ENCODE assay signal across 23 cellular contexts in the genomic region with DNA sequence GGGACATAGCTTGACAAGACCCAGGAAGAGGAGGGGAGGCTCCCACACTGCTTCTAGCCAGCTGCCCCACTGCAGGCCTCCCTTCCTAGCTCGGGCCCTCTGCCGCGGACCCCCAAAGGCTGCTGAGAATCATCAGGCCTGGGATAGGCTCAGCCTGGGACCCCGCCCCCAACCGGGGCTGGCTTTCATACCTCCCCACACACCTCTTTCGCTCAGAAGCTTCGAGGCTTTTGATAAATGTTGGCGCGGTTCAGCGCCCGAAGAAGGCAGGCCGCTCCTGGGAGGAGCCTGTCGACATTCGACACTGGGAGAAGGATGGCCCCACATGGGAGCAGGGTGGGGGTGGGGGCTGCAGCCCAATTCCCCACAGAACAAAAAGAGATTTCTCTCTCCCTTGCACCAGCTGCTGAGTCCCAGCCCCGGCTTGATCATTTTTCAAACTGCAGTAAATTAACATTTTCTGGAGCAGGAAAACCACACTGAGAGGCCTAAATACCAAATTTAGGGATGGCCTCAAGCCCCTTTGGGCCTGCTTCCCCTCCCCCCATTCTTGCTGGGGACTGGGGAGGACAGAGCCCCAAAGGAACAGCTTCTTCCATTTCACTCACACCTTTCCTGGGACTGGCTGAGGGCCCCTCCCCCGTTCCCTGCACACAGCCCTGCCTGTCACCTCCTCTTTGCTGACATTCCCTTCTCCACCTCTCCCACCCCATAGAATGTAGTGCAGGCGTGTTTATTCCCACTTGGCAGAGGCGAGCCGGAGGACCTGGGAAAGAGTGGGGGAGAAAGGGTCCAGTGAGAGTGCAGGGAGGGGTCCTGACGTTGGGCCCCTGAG.
A peak's percentile ranks its signal among the peaks of the same experiment; 100 is the strongest.
DNase-seq lines count a peak whose midpoint lies in the region; ATAC-seq, FAIRE-seq and TF ChIP-seq lines count a peak whose summit lies in the region.
"Had no signal": no experiment of that assay in that cellular context is flagged by ENCODE, and none has a peak within 500 bp of the region (broad histone marks: within the 10 kb centered on the region; RNA-seq: fewer than 3 reads in every experiment).

No MANE protein-coding gene starts in this region.

- H3K4me1 Mint-ChIP-seq in endodermal cell, result peaks cover 35% of the 10 kb centered on the region
- H3K4me1 Mint-ChIP-seq in CD4-positive, alpha-beta T cell (ENCODE audit: low read depth), result no peaks in the 10 kb centered on the region
- H3K4me1 Mint-ChIP-seq: memory B cell; naive thymus-derived CD8-positive, alpha-beta T cell had no signal

- no peak overlapping the region for H3K4me3 Mint-ChIP-seq in endodermal cell
- no peak overlapping the region for H3K4me3 Mint-ChIP-seq in CD4-positive, alpha-beta T cell
- H3K4me3 Mint-ChIP-seq: memory B cell; naive thymus-derived CD8-positive, alpha-beta T cell had no signal

- H3K9me3 ChIP-seq in BLaER1 (no peaks in the 10 kb centered on the region), HUES48 (ENCODE audit: control insufficient read depth, insufficient read depth, low read length) (peaks cover 32% of the 10 kb centered on the region), endodermal cell (ENCODE audit: control insufficient read depth, low read length) (no peaks in the 10 kb centered on the region), neural cell (ENCODE audit: low read length) (no peaks in the 10 kb centered on the region), pancreas (no peaks in the 10 kb centered on the region)
- no peaks in the 10 kb centered on the region for H3K9me3 ChIP-seq in CD4-positive, alpha-beta T cell (ENCODE audit: control insufficient read depth, low read length)
- H3K9me3 ChIP-seq: vagina had no signal

- H3K9ac ChIP-seq in BLaER1 (0 out of 2 replicates have a peak overlapping the region, but pooled peaks have one; percentile 15), HUES48 (ENCODE audit: low read depth, low read length) (no peak overlapping the region), endodermal cell (ENCODE audit: extremely low read depth, low read length, poor library complexity, severe bottlenecking) (no peak overlapping the region), neural cell (ENCODE audit: low read length) (peak overlapping the region; percentile 12)

- H3K9me3 Mint-ChIP-seq in endodermal cell, result peaks cover 72% of the 10 kb centered on the region
- H3K9me3 Mint-ChIP-seq in CD4-positive, alpha-beta T cell, result no peaks in the 10 kb centered on the region
- H3K9me3 Mint-ChIP-seq: memory B cell; naive thymus-derived CD8-positive, alpha-beta T cell had no signal

- no peaks in the 10 kb centered on the region for H3F3A ChIP-seq in neural cell (ENCODE audit: insufficient read depth, low read length, poor library complexity, severe bottlenecking)

- peaks cover 96% of the 10 kb centered on the region for H3K27me3 ChIP-seq in BLaER1
- peaks cover 57% of the 10 kb centered on the region for H3K27me3 ChIP-seq in HUES48 (ENCODE audit: control insufficient read depth, insufficient read depth, low read length)
- H3K27me3 ChIP-seq in endodermal cell (ENCODE audit: control insufficient read depth, insufficient read depth, low read length, poor library complexity, severe bottlenecking), result no peaks in the 10 kb centered on the region
- no peaks in the 10 kb centered on the region for H3K27me3 ChIP-seq in neural cell (ENCODE audit: insufficient read depth, low read depth, low read length)
- H3K27me3 ChIP-seq in pancreas, result peaks cover 0 to 9% (median 0%) of the 10 kb centered on the region in 4 donors
- H3K27me3 ChIP-seq in CD4-positive, alpha-beta T cell (ENCODE audit: control insufficient read depth, insufficient read depth, low read length), result no peaks in the 10 kb centered on the region
- H3K27me3 ChIP-seq: vagina had no signal

- CTCF ChIA-PET in CD4-positive, alpha-beta T cell (lab: Charles Lee), result no interaction called here

- H3K27ac ChIP-seq in BLaER1 (no peak overlapping the region; the same call in 1 of the 2 replicates), HUES48 (ENCODE audit: low read depth, low read length) (peak overlapping the region; percentile 76), endodermal cell (ENCODE audit: low read depth, low read length) (peak overlapping the region; percentile 80), neural cell (ENCODE audit: low read length) (no peak overlapping the region), pancreas (no peak overlapping the region)
- H3K27ac ChIP-seq in CD4-positive, alpha-beta T cell (ENCODE audit: low read depth, low read length), result no peak overlapping the region
- H3K27ac ChIP-seq: PC-9, vagina had no signal

- H3K27me3 Mint-ChIP-seq in endodermal cell (ENCODE audit: insufficient read depth), result peaks cover 29% of the 10 kb centered on the region
- H3K27me3 Mint-ChIP-seq in CD4-positive, alpha-beta T cell, result peaks cover 17% of the 10 kb centered on the region

- no peaks in the 10 kb centered on the region for H3K36me3 Mint-ChIP-seq in endodermal cell (ENCODE audit: low read depth)
- no peaks in the 10 kb centered on the region for H3K36me3 Mint-ChIP-seq in CD4-positive, alpha-beta T cell (ENCODE audit: low read depth)
- H3K36me3 Mint-ChIP-seq: memory B cell; naive thymus-derived CD8-positive, alpha-beta T cell had no signal

- POLR2A ChIA-PET in CD4-positive, alpha-beta T cell (lab: Charles Lee), result interaction anchor here (0.7 kb wide), 1 partner anchor 439 kb away, joined by 3 read pairs; no protein-coding TSS in a partner anchor

- H3K4me3 ChIP-seq in BLaER1 (no peak overlapping the region), HUES48 (ENCODE audit: low read depth, low read length) (no peak overlapping the region), endodermal cell (ENCODE audit: low read length) (no peak overlapping the region), neural cell (ENCODE audit: low read length) (no peak overlapping the region), pancreas (no peak overlapping the region)
- H3K4me3 ChIP-seq: PC-9, vagina had no signal

- TF ChIP-seq RAD21 in neural cell (conservative IDR thresholded peaks at IDR 0.05), result no peak

- H3K4me2 ChIP-seq in BLaER1 (peak overlapping the region; percentile 57), neural cell (ENCODE audit: low read length) (no peak overlapping the region)
- H3K4me2 ChIP-seq: PC-9 had no signal

- TF ChIP-seq EP300 in neural cell (conservative IDR thresholded peaks at IDR 0.05; ENCODE audit: poor library complexity, severe bottlenecking), result no peak

- 18% methylated on average over 15 of the region's 20 CpGs; no CpG with 5 or more reads in 1 of the 2 experiments for WGBS in endodermal cell (ENCODE audit: insufficient coverage in 1 of 2, insufficient read length in 1 of 2), 2 experiments
- WGBS in pancreas, 2 donors, result 56 to 75% methylated on average over 20 of the region's 20 CpGs

- no peaks in the 10 kb centered on the region for H3K79me2 ChIP-seq in neural cell (replicated peaks; ENCODE audit: insufficient read depth, low read length)

- no peak for FAIRE-seq in HTR-8/SVneo (lab: Jason Lieb, UNC)
- FAIRE-seq in pancreas (lab: Jason Lieb, UNC), result no peak

- H3K4me1 ChIP-seq in BLaER1 (peaks cover 24% of the 10 kb centered on the region), HUES48 (ENCODE audit: control insufficient read depth, insufficient read depth, low read length) (peaks cover 31% of the 10 kb centered on the region), endodermal cell (ENCODE audit: control insufficient read depth, insufficient read depth, low read length) (peaks cover 5% of the 10 kb centered on the region), pancreas (peaks cover 0 to 8% (median 3%) of the 10 kb centered on the region in 3 donors)
- H3K4me1 ChIP-seq: vagina had no signal

- H4K20me1 ChIP-seq in BLaER1 (no peaks in the 10 kb centered on the region; the same call in 1 of the 2 replicates), neural cell (ENCODE audit: insufficient read depth) (no peaks in the 10 kb centered on the region)

- TF ChIP-seq CTCF in endodermal cell (conservative IDR thresholded peaks at IDR 0.05) (no peak), neural cell (IDR thresholded peaks at IDR 0.05; ENCODE audit: poor library complexity, severe bottlenecking) (no peak), pancreas (IDR thresholded peaks at IDR 0.05) (no peak)
- no peak for TF ChIP-seq CTCF in CD4-positive, alpha-beta T cell (IDR thresholded peaks at IDR 0.05)

- intact Hi-C loops in pancreas (cut with DNase I), result no loop called here
- intact Hi-C loops in CD4-positive, alpha-beta T cell (cut with DNase I, micrococcal nuclease), result no loop called here

- H3K27ac Mint-ChIP-seq in endodermal cell, result peak overlapping the region; percentile 68
- H3K27ac Mint-ChIP-seq in CD4-positive, alpha-beta T cell, result no peak overlapping the region
- H3K27ac Mint-ChIP-seq: memory B cell; naive thymus-derived CD8-positive, alpha-beta T cell had no signal

- ATAC-seq in pancreas (no peak), HG02981 (IDR thresholded peaks at IDR 0.05; ENCODE audit: unreplicated experiment) (no peak)
- no peak for ATAC-seq in CD4-positive, alpha-beta T cell (ENCODE audit: poor library complexity)
- ATAC-seq: activated CD4-positive, CD25-positive, alpha-beta regulatory T cell treated with anti-CD3 and anti-CD28 coated beads, Interleukin-2, amount 50 U/mL, for 24 hours; naive thymus-derived CD8-positive, alpha-beta T cell had no signal

- no peaks in the 10 kb centered on the region for H3K9me2 ChIP-seq in neural cell (ENCODE audit: insufficient read depth, low read length)

- DNase-seq in endodermal cell (peak; percentile 76), HTR-8/SVneo (ENCODE audit: insufficient read length, low spot score) (no peak), pancreas (no peak)
- DNase-seq in CD4-positive, alpha-beta T cell, result no peak
- DNase-seq: activated naive CD4-positive, alpha-beta T cell treated with anti-CD3 and anti-CD28 coated beads, Interleukin-2, amount 50 U/mL, for 16 hours; activated T-cell treated with anti-CD3 and anti-CD28 coated beads, Interleukin-2, amount 50 U/mL, for 48 hours; aorta; head of caudate nucleus; islet precursor cell; Karpas-422; naive thymus-derived CD8-positive, alpha-beta T cell; NCI-H2081; NCI-H774; PC-9; substantia nigra; T-helper 9 cell had no signal

- H3K36me3 ChIP-seq in BLaER1 (no peaks in the 10 kb centered on the region), HUES48 (ENCODE audit: control insufficient read depth, insufficient read depth, low read length) (no peaks in the 10 kb centered on the region), endodermal cell (ENCODE audit: control insufficient read depth, insufficient read depth, low read length) (no peaks in the 10 kb centered on the region), neural cell (ENCODE audit: insufficient read depth, low read length) (no peaks in the 10 kb centered on the region), pancreas (no peaks in the 10 kb centered on the region)
- H3K36me3 ChIP-seq: vagina had no signal

- H2AFZ ChIP-seq in neural cell (ENCODE audit: low read depth, low read length), result peak overlapping the region; percentile 14
- H2AFZ ChIP-seq: PC-9 had no signal

TF ChIP-seq in neural cell, 6 proteins besides CTCF, POLR2A, EP300 and RAD21 (continues in another document):
- TF ChIP-seq MXI1 (conservative IDR thresholded peaks at IDR 0.05; ENCODE audit: poor library complexity, severe bottlenecking), result no peak

Comparison
In these comparisons a context has a peak if more than half of its experiments do, and no peak if none do; other contexts are left out.
1. H3K27ac ChIP-seq: peak in HUES48 (single experiment) and endodermal cell (single experiment); none in BLaER1 (single experiment), neural cell (single experiment), pancreas (0 of 4) and CD4-positive, alpha-beta T cell (single experiment).
2. H3K9ac ChIP-seq: peak in BLaER1 (single experiment) and neural cell (single experiment); none in HUES48 (single experiment) and endodermal cell (single experiment).